In the genomic region with DNA sequence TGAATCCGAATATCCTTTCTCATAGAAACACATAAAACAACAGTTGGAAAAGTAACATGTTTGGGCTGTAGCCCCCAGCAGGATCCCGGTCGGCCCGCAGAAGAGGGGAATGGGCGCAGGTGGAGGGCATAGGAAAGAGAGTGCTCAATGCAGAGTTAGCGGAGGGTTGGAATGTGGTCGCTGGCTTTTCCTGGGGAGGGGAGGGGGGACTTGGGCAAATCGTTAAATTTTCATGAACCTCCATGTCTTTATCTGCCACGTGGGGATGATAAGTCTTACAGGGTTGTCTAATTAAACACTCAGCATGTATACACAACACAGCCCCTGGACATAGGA, we compare ENCODE assay signal across 8 cellular contexts. TPM values are rescaled to one million over a fixed set of nuclear protein-coding genes. Genes with fewer than 3 reads are reported as not detected.
DNase-seq lines count a peak whose midpoint lies in the region; TF ChIP-seq lines count a peak whose summit lies in the region.

No MANE protein-coding gene starts in this region.

- peak overlapping the region; percentile 64 to 80 (median 75) for H3K4me2 ChIP-seq in BLaER1 treated with 17β-estradiol and CSF1 and Interleukin-3, amounts not matched to agents 10 nM and 100 nM

- no peaks in the 10 kb centered on the region for H3K36me3 Mint-ChIP-seq in nephron progenitor cell (ENCODE audit: low read depth)

- peaks cover 3 to 20% (median 9%) of the 10 kb centered on the region in 10 experiments; a peak in 13 of 20 replicates for H3K4me1 ChIP-seq in BLaER1 treated with 17β-estradiol and CSF1 and Interleukin-3, amounts not matched to agents 10 nM and 100 nM

- DNase-seq in Jurkat, Clone E6-1 (ENCODE audit: low read depth, low spot score) = no peak
- DNase-seq in dermis blood vessel endothelial cell (peak; percentile 11), nephron progenitor cell (no peak), NCI-H1930 (lab: John Stamatoyannopoulos, UW) (no peak), GDM1 (lab: John Stamatoyannopoulos, UW) (no peak), medulla oblongata (ENCODE audit: extremely low spot score) (no peak), NCI-H2196 (lab: John Stamatoyannopoulos, UW; ENCODE audit: unreplicated experiment) (no peak)

- H3K27ac ChIP-seq in BLaER1 treated with 17β-estradiol and CSF1 and Interleukin-3, amounts not matched to agents 10 nM and 100 nM = peak overlapping the region in 1 of 11 experiments; percentile 78; a peak in 1 of 22 replicates

- peaks cover 72% of the 10 kb centered on the region for H3K27me3 Mint-ChIP-seq in nephron progenitor cell (ENCODE audit: low read depth, poor library complexity)

- TF ChIP-seq CTCF in nephron progenitor cell (IDR thresholded peaks at IDR 0.05) = no peak

- H3K9ac ChIP-seq in BLaER1 treated with 17β-estradiol and CSF1 and Interleukin-3, amounts not matched to agents 10 nM and 100 nM = peak overlapping the region in 9 of 11 experiments; percentile 48 to 81 (median 71); a peak in 14 of 22 replicates

- H3K9me3 ChIP-seq in BLaER1 treated with 17β-estradiol and CSF1 and Interleukin-3, amounts not matched to agents 10 nM and 100 nM (replicated peaks in 1 of 11) = peaks cover 10 to 24% (median 19%) of the 10 kb centered on the region in 11 experiments

- H3K27ac Mint-ChIP-seq in nephron progenitor cell = no peak overlapping the region

- H3K27me3 ChIP-seq in BLaER1 treated with 17β-estradiol and CSF1 and Interleukin-3, amounts not matched to agents 10 nM and 100 nM = peaks cover 10 to 29% (median 24%) of the 10 kb centered on the region in 11 experiments

- H3K4me1 Mint-ChIP-seq in nephron progenitor cell = peaks cover 8% of the 10 kb centered on the region

- H3K36me3 ChIP-seq in BLaER1 treated with 17β-estradiol and CSF1 and Interleukin-3, amounts not matched to agents 10 nM and 100 nM = no peaks in the 10 kb centered on the region

- no peaks in the 10 kb centered on the region for H3K9me3 Mint-ChIP-seq in nephron progenitor cell

- H3K4me3 ChIP-seq in BLaER1 treated with 17β-estradiol and CSF1 and Interleukin-3, amounts not matched to agents 10 nM and 100 nM = peak overlapping the region; percentile 49 to 74 (median 68)
- H3K4me3 ChIP-seq in Jurkat, Clone E6-1 (ENCODE audit: low read length) = peak overlapping the region; percentile 80

- no peaks in the 10 kb centered on the region for H4K20me1 ChIP-seq in BLaER1 treated with 17β-estradiol and CSF1 and Interleukin-3, amounts not matched to agents 10 nM and 100 nM

- peak overlapping the region; percentile 88 for H3K4me3 Mint-ChIP-seq in nephron progenitor cell

RNA-seq across cellular contexts. Expression of a gene that starts 0.4 kb away (rescaled TPM):
- polyA plus RNA-seq in Jurkat, Clone E6-1 (2012; ENCODE audit: insufficient read depth, insufficient read length) = 9.1 TPM
- 3.6 and 4.6 TPM in 2 replicates for total RNA-seq in dermis blood vessel endothelial cell
